8 cellular contexts compared by ENCODE assay signal in genomic region chr3:42601898-42602581, GRCh38. TPM values are rescaled to one million over a fixed set of nuclear protein-coding genes. Genes with fewer than 3 reads are reported as not detected.
A peak's percentile ranks its signal among the peaks of the same experiment; 100 is the strongest.
DNase-seq lines count a peak whose midpoint lies in the region; ATAC-seq, FAIRE-seq and TF ChIP-seq lines count a peak whose summit lies in the region.

No MANE protein-coding gene starts in this region.

- peaks cover 19% of the 10 kb centered on the region for H3K4me1 ChIP-seq in BLaER1
- peaks cover 25% of the 10 kb centered on the region for H3K4me1 ChIP-seq in keratinocyte (ENCODE audit: control insufficient read depth, extremely low read depth, insufficient read depth, low read length)
- H3K4me1 ChIP-seq in upper lobe of left lung, result peaks cover 30 to 54% (median 35%) of the 10 kb centered on the region in 4 donors

- no peaks in the 10 kb centered on the region for H3K9me3 Mint-ChIP-seq in activated T-helper 17 cell treated with anti-CD3 and anti-CD28 coated beads, Interleukin-2, amount 50 U/mL, for 72 hours

- H3K4me3 ChIP-seq in BLaER1 (peak overlapping the region; percentile 93), HL-60 (replicated peaks; ENCODE audit: insufficient read depth, low read length) (peak overlapping the region; percentile 84), keratinocyte (ENCODE audit: control insufficient read depth in 2 of 3, extremely low read depth in 1 of 3, insufficient read depth in 2 of 3, low read depth in 1 of 3, low read length in 3 of 3) (peak overlapping the region; percentile 72 to 98 (median 93)), upper lobe of left lung (peak overlapping the region; percentile 84 to 99 (median 89))

- no peak overlapping the region for H2AFZ ChIP-seq in keratinocyte (ENCODE audit: control insufficient read depth, low read length)

- H3K27ac ChIP-seq in BLaER1, result peak overlapping the region; percentile 94; the same call in 1 of the 2 replicates
- H3K27ac ChIP-seq in HL-60 (replicated peaks), result peak overlapping the region; percentile 84
- peak overlapping the region; percentile 83 for H3K27ac ChIP-seq in keratinocyte (ENCODE audit: control insufficient read depth, insufficient read depth, low read length)
- peak overlapping the region in 3 of 4 donors; percentile 96 to 99 (median 97) for H3K27ac ChIP-seq in upper lobe of left lung

- TF ChIP-seq CTCF in HL-60 (IDR thresholded peaks at IDR 0.05; ENCODE audit: insufficient read depth, low read length), result no peak
- peak in 2 of 3 experiments; percentile 8 to 31 for TF ChIP-seq CTCF in keratinocyte (optimal IDR thresholded peaks at IDR 0.05 in 1 of 3, IDR thresholded peaks at IDR 0.05 in 1 of 3, conservative IDR thresholded peaks at IDR 0.05 in 1 of 3; ENCODE audit: extremely low read depth in 1 of 3, insufficient read depth in 2 of 3, low read length in 3 of 3)
- TF ChIP-seq CTCF in upper lobe of left lung (IDR thresholded peaks at IDR 0.05), result no peak

- H4K20me1 ChIP-seq in BLaER1, result peaks cover 61% of the 10 kb centered on the region
- H4K20me1 ChIP-seq in keratinocyte (ENCODE audit: control insufficient read depth, extremely low read depth, insufficient read depth, low read length), result peaks cover 4% of the 10 kb centered on the region

- H3K4me3 Mint-ChIP-seq in activated T-helper 17 cell treated with anti-CD3 and anti-CD28 coated beads, Interleukin-2, amount 50 U/mL, for 72 hours, result peak overlapping the region; percentile 100

- peaks cover 68% of the 10 kb centered on the region for H3K36me3 Mint-ChIP-seq in activated T-helper 17 cell treated with anti-CD3 and anti-CD28 coated beads, Interleukin-2, amount 50 U/mL, for 72 hours (ENCODE audit: low read depth)

- TF ChIP-seq POLR2A in upper lobe of left lung (IDR thresholded peaks at IDR 0.05), result no peak

- no peaks in the 10 kb centered on the region for H3K27me3 ChIP-seq in BLaER1
- no peaks in the 10 kb centered on the region for H3K27me3 ChIP-seq in HL-60 (ENCODE audit: insufficient read depth, poor library complexity, severe bottlenecking)
- H3K27me3 ChIP-seq in keratinocyte (ENCODE audit: control insufficient read depth, extremely low read depth, insufficient read depth, low read length), result no peaks in the 10 kb centered on the region
- H3K27me3 ChIP-seq in upper lobe of left lung, result no peaks in the 10 kb centered on the region

- H3K4me2 ChIP-seq in BLaER1 (peak overlapping the region; percentile 85), keratinocyte (ENCODE audit: control insufficient read depth, extremely low read depth, insufficient read depth, low read depth, low read length) (peak overlapping the region; percentile 95)

- ATAC-seq in activated T-helper 17 cell treated with anti-CD3 and anti-CD28 coated beads, Interleukin-2, amount 50 U/mL, for 72 hours (replicated peaks), result no peak
- ATAC-seq in upper lobe of left lung (ENCODE audit: low FRiP score in 2 of 2) (no peak), GM18520 (IDR thresholded peaks at IDR 0.05; ENCODE audit: unreplicated experiment) (no peak)

- TF ChIP-seq EP300 in upper lobe of left lung (IDR thresholded peaks at IDR 0.05), result no peak

- no peaks in the 10 kb centered on the region for H3K9me1 ChIP-seq in keratinocyte (ENCODE audit: control insufficient read depth, extremely low read depth, insufficient read depth, low read length)

- DNase-seq in HL-60 (ENCODE audit: low read depth in 1 of 2, low spot score in 1 of 2) (no peak), keratinocyte (ENCODE audit: low read depth, low spot score) (no peak), upper lobe of left lung (no peak), ecto neural progenitor cell (ENCODE audit: low spot score) (no peak), AG20443 (ENCODE audit: low spot score) (no peak)

- H3K79me2 ChIP-seq in keratinocyte (ENCODE audit: control insufficient read depth, insufficient read depth, low read length), result peaks cover 60% of the 10 kb centered on the region

- H3K27me3 Mint-ChIP-seq in activated T-helper 17 cell treated with anti-CD3 and anti-CD28 coated beads, Interleukin-2, amount 50 U/mL, for 72 hours, result no peaks in the 10 kb centered on the region

- dilution Hi-C loops in keratinocyte (cut with MboI; ENCODE audit: extremely low pct_ligation_motif_present, low sequenced_read_pairs), result no loop called here

- peaks cover 51% of the 10 kb centered on the region for H3K36me3 ChIP-seq in BLaER1
- peaks cover 0 to 6% of the 10 kb centered on the region in 2 experiments for H3K36me3 ChIP-seq in keratinocyte (ENCODE audit: control insufficient read depth in 2 of 2, extremely low read depth in 1 of 2, insufficient read depth in 2 of 2, low read length in 2 of 2)
- peaks cover 0 to 5% (median 0%) of the 10 kb centered on the region in 4 donors for H3K36me3 ChIP-seq in upper lobe of left lung

- peaks cover 26% of the 10 kb centered on the region for H3K4me1 Mint-ChIP-seq in activated T-helper 17 cell treated with anti-CD3 and anti-CD28 coated beads, Interleukin-2, amount 50 U/mL, for 72 hours

- H3K27ac Mint-ChIP-seq in activated T-helper 17 cell treated with anti-CD3 and anti-CD28 coated beads, Interleukin-2, amount 50 U/mL, for 72 hours, result peak overlapping the region; percentile 98

- 40 to 41% methylated on average over 9 of the region's 9 CpGs for WGBS in upper lobe of left lung, 2 donors

- H3K9me3 ChIP-seq in BLaER1 (peaks cover 19% of the 10 kb centered on the region), keratinocyte (ENCODE audit: control insufficient read depth, low read depth, low read length) (no peaks in the 10 kb centered on the region), upper lobe of left lung (no peaks in the 10 kb centered on the region)

- FAIRE-seq in keratinocyte (lab: Jason Lieb, UNC), result no peak

- peak overlapping the region; percentile 96 for H3K9ac ChIP-seq in BLaER1
- H3K9ac ChIP-seq in keratinocyte (ENCODE audit: control insufficient read depth, extremely low read depth, insufficient read depth, low read length), result peak overlapping the region; percentile 94

RNA-seq across cellular contexts. Expression of gene NKTR, which starts 1.6 kb away (rescaled TPM):
- total RNA-seq in activated T-helper 17 cell treated with anti-CD3 and anti-CD28 coated beads, Interleukin-2, amount 50 U/mL, for 72 hours, result 100 to 1,000 TPM in 1 of 2 donors, 10 to 100 TPM in 1; 81.8 to 122 TPM
- 15.2 to 38.6 TPM (median 25.3 TPM) in 3 replicates for polyA plus RNA-seq in keratinocyte
- polyA plus RNA-seq in keratinocyte (2011; ENCODE audit: low read depth), result 129 TPM
- polyA plus RNA-seq in keratinocyte (2011; cell fraction: cytosol; rRNA removed), result 4.2 and 7.9 TPM in 2 replicates
- polyA plus RNA-seq in keratinocyte (2011; cell fraction: nucleus; rRNA removed), result 83.0 and 110 TPM in 2 replicates
- 11.3 and 17.9 TPM in 2 replicates for polyA plus RNA-seq in keratinocyte (2012; ENCODE audit: low replicate concordance)
- polyA minus RNA-seq in keratinocyte, result 4.1 to 41.1 TPM (median 10.5 TPM) in 3 replicates
- 6.3 TPM for polyA minus RNA-seq in keratinocyte (2011; cell fraction: cytosol; rRNA and poly(A)+ RNA removed)
- polyA minus RNA-seq in keratinocyte (2011; cell fraction: nucleus; rRNA and poly(A)+ RNA removed), result 50.2 and 87.6 TPM in 2 replicates
- 100 to 1,000 TPM in 3 of 6 donors, 10 to 100 TPM in 3; 53.7 to 231 (median 103) TPM for total RNA-seq in upper lobe of left lung

RNA-seq across cellular contexts. Expression of gene SS18L2, which starts 11.4 kb away (rescaled TPM):
- 10 to 100 TPM; 55.7 to 69.8 TPM for total RNA-seq in activated T-helper 17 cell treated with anti-CD3 and anti-CD28 coated beads, Interleukin-2, amount 50 U/mL, for 72 hours
- polyA plus RNA-seq in keratinocyte, result 27.6 to 48.3 TPM (median 36.2 TPM) in 3 replicates
- polyA plus RNA-seq in keratinocyte (2011; ENCODE audit: low read depth), result 3.6 TPM
- 22.6 and 43.4 TPM in 2 replicates for polyA plus RNA-seq in keratinocyte (2011; cell fraction: cytosol; rRNA removed)
- 13.4 and 17.6 TPM in 2 replicates for polyA plus RNA-seq in keratinocyte (2011; cell fraction: nucleus; rRNA removed)
- 32.7 and 36.5 TPM in 2 replicates for polyA plus RNA-seq in keratinocyte (2012; ENCODE audit: low replicate concordance)
- 8.1 to 17.5 TPM (median 13.3 TPM) in 3 replicates for polyA minus RNA-seq in keratinocyte
- polyA minus RNA-seq in keratinocyte (2011; cell fraction: cytosol; rRNA and poly(A)+ RNA removed), result 22.1 TPM
- polyA minus RNA-seq in keratinocyte (2011; cell fraction: nucleus; rRNA and poly(A)+ RNA removed), result 1.7 and 4.3 TPM in 2 replicates
- total RNA-seq in upper lobe of left lung, result 10 to 100 TPM in 4 of 6 donors, 1 to 10 TPM in 2; 2.6 to 25.8 (median 17.9) TPM

RNA-seq across cellular contexts. Expression of gene SEC22C, which starts 20.3 kb away (rescaled TPM):
- 10 to 100 TPM; 32.3 to 46.9 TPM for total RNA-seq in activated T-helper 17 cell treated with anti-CD3 and anti-CD28 coated beads, Interleukin-2, amount 50 U/mL, for 72 hours
- 45.3 to 58.4 TPM (median 54.9 TPM) in 3 replicates for polyA plus RNA-seq in keratinocyte
- polyA plus RNA-seq in keratinocyte (2011; ENCODE audit: low read depth), result 11.3 TPM
- polyA plus RNA-seq in keratinocyte (2011; cell fraction: cytosol; rRNA removed), result 37.6 and 51.8 TPM in 2 replicates
- polyA plus RNA-seq in keratinocyte (2011; cell fraction: nucleus; rRNA removed), result 39.3 and 43.7 TPM in 2 replicates
- polyA plus RNA-seq in keratinocyte (2012; ENCODE audit: low replicate concordance), result 28.4 and 46.8 TPM in 2 replicates
- 33.4 to 38.6 TPM (median 35.7 TPM) in 3 replicates for polyA minus RNA-seq in keratinocyte
- 29.7 TPM for polyA minus RNA-seq in keratinocyte (2011; cell fraction: cytosol; rRNA and poly(A)+ RNA removed)
- polyA minus RNA-seq in keratinocyte (2011; cell fraction: nucleus; rRNA and poly(A)+ RNA removed), result 18.0 and 34.1 TPM in 2 replicates
- 10 to 100 TPM; 36.3 to 59.7 (median 50.6) TPM for total RNA-seq in upper lobe of left lung

RNA-seq across cellular contexts. Expression of gene ZBTB47, which starts 51.5 kb away (rescaled TPM):
- total RNA-seq in activated T-helper 17 cell treated with anti-CD3 and anti-CD28 coated beads, Interleukin-2, amount 50 U/mL, for 72 hours, result 1 to 10 TPM in 1 of 2 donors, under 1 TPM in 1; 0.19 to 1.2 TPM
- polyA plus RNA-seq in keratinocyte, result 5.1 to 10.6 TPM (median 8.0 TPM) in 3 replicates
- polyA plus RNA-seq in keratinocyte (2011; ENCODE audit: low read depth), result 1.1 TPM
- 6.1 and 10.8 TPM in 2 replicates for polyA plus RNA-seq in keratinocyte (2011; cell fraction: cytosol; rRNA removed)
- polyA plus RNA-seq in keratinocyte (2011; cell fraction: nucleus; rRNA removed), result 15.9 and 20.9 TPM in 2 replicates
- polyA plus RNA-seq in keratinocyte (2012; ENCODE audit: low replicate concordance), result 4.6 and 8.5 TPM in 2 replicates
- polyA minus RNA-seq in keratinocyte, result 9.9 to 20.0 TPM (median 18.4 TPM) in 3 replicates
- 15.2 TPM for polyA minus RNA-seq in keratinocyte (2011; cell fraction: cytosol; rRNA and poly(A)+ RNA removed)
- 13.5 and 13.7 TPM in 2 replicates for polyA minus RNA-seq in keratinocyte (2011; cell fraction: nucleus; rRNA and poly(A)+ RNA removed)
- total RNA-seq in upper lobe of left lung, result 10 to 100 TPM; 25.1 to 35.8 (median 29.9) TPM

Comparison
In these comparisons a context has a peak if more than half of its experiments do, and no peak if none do; other contexts are left out.
1. CTCF ChIP-seq: peak in keratinocyte (2 of 3); none in HL-60 (single experiment) and upper lobe of left lung (0 of 6).
2. Peak in every context shown above with its lines, with median percentiles within 50 percentile points of each other: H3K27ac ChIP-seq and H3K4me3 ChIP-seq.